In the genomic region with DNA sequence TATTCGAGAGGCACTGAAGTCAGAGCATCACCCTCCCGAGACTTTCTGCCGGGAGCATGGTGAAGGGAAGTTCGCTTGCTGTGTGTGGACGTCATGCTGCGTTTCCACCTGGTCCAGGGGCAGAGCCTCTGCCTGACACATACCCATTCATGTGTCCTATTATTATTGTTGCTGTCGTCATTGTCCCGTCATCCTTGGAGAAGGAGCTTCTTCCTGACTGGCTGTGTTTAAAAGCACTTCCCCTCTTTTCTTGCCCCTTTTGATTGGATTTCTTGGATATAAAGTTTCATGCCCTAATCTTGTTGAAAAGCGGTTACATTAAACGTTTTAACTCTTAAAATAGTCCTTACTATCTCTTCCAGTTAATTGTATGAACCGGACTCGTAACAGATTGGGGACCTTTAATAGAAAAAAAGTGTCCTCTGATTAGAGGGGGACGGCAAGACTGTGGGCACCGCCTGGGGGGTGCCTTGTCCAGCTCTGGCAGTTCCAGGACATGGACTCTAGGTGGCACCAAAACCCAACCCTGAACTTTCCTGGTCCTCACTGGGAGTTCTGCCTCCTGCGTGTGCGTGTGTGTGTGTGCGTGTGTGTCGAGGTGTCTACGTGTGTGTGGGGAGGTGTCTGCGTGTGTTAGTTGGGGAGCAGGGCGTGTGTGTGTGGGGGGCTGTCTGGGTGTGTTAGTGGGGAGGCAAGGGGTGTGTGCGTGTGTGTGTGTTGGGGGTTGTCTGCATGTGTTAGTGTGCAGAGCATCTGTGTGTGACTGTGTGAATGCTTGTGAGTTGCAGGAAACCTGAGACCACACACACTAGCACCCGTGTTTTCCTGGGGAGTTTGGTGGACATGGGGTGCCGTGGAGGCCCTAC, we compare ENCODE assay signal across 1 cellular context.
TF ChIP-seq lines count a peak whose summit lies in the region.

No MANE protein-coding gene starts in this region.

TF ChIP-seq in HEK293, 187 proteins besides CTCF, POLR2A, EP300 and RAD21 (continued from another document and continues in another):
- TF ChIP-seq, protein P1, sequence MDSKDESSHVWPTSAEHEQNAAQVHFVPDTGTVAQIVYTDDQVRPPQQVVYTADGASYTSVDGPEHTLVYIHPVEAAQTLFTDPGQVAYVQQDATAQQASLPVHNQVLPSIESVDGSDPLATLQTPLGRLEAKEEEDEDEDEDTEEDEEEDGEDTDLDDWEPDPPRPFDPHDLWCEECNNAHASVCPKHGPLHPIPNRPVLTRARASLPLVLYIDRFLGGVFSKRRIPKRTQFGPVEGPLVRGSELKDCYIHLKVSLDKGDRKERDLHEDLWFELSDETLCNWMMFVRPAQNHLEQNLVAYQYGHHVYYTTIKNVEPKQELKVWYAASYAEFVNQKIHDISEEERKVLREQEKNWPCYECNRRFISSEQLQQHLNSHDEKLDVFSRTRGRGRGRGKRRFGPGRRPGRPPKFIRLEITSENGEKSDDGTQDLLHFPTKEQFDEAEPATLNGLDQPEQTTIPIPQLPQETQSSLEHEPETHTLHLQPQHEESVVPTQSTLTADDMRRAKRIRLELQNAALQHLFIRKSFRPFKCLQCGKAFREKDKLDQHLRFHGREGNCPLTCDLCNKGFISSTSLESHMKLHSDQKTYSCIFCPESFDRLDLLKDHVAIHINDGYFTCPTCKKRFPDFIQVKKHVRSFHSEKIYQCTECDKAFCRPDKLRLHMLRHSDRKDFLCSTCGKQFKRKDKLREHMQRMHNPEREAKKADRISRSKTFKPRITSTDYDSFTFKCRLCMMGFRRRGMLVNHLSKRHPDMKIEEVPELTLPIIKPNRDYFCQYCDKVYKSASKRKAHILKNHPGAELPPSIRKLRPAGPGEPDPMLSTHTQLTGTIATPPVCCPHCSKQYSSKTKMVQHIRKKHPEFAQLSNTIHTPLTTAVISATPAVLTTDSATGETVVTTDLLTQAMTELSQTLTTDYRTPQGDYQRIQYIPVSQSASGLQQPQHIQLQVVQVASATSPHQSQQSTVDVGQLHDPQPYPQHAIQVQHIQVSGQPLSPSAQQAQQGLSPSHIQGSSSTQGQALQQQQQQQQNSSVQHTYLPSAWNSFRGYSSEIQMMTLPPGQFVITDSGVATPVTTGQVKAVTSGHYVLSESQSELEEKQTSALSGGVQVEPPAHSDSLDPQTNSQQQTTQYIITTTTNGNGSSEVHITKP (tag by site-specific recombination; IDR thresholded peaks at IDR 0.05) = peak; percentile 60; the same call in 1 of the 2 replicates
- TF ChIP-seq ZNF707 (tag by site-specific recombination; IDR thresholded peaks at IDR 0.05) (no peak), ZNF571 (tag by site-specific recombination; IDR thresholded peaks at IDR 0.05) (no peak), ZFP69B (tag by site-specific recombination; IDR thresholded peaks at IDR 0.05) (no peak), ZIC2 (tag by site-specific recombination; IDR thresholded peaks at IDR 0.05) (peak; percentile 73), EGR2 (tag by site-specific recombination; IDR thresholded peaks at IDR 0.05; ENCODE audit: low read depth) (peak; percentile 87), ZFP41 (tag by site-specific recombination; IDR thresholded peaks at IDR 0.05; ENCODE audit: borderline replicate concordance) (no peak), ZNF791 (tag by site-specific recombination; IDR thresholded peaks at IDR 0.05) (peak; percentile 43; the same call in 1 of the 2 replicates), SP3 (tag by site-specific recombination; IDR thresholded peaks at IDR 0.05) (no peak), ZNF416 (tag by site-specific recombination; IDR thresholded peaks at IDR 0.05) (no peak), ZNF677 (tag by site-specific recombination; IDR thresholded peaks at IDR 0.05) (no peak), ZNF248 (tag by site-specific recombination; IDR thresholded peaks at IDR 0.05) (peak; percentile 63; the same call in 1 of the 2 replicates), ZFP37 (tag by site-specific recombination; IDR thresholded peaks at IDR 0.05) (no peak), ZNF324 (tag by site-specific recombination; IDR thresholded peaks at IDR 0.05) (no peak), ZNF10 (tag by site-specific recombination; IDR thresholded peaks at IDR 0.05) (peak; percentile 73; the same call in 1 of the 2 replicates), ZNF292 (tag by site-specific recombination; IDR thresholded peaks at IDR 0.05; ENCODE audit: borderline replicate concordance, low read depth) (no peak), RBAK (tag by site-specific recombination; IDR thresholded peaks at IDR 0.05) (no peak), ZNF341 (tag by site-specific recombination; IDR thresholded peaks at IDR 0.05; ENCODE audit: low read depth) (peak; percentile 90), ZNF302 (tag by site-specific recombination; IDR thresholded peaks at IDR 0.05; ENCODE audit: low read depth) (no peak), GFI1B (tag by site-specific recombination; IDR thresholded peaks at IDR 0.05) (no peak), GLI2 (tag by site-specific recombination; IDR thresholded peaks at IDR 0.05; ENCODE audit: borderline replicate concordance, low read depth) (no peak), REPIN1 (tag by site-specific recombination; IDR thresholded peaks at IDR 0.05; ENCODE audit: low read depth) (no peak), ZNF112 (tag by site-specific recombination; IDR thresholded peaks at IDR 0.05) (no peak), ZNF701 (tag by site-specific recombination; IDR thresholded peaks at IDR 0.05) (no peak), ZFHX2 (tag by site-specific recombination; conservative IDR thresholded peaks at IDR 0.05) (peak; percentile 83), ZNF623 (tag by site-specific recombination; IDR thresholded peaks at IDR 0.05) (no peak), ZNF664 (tag by site-specific recombination; IDR thresholded peaks at IDR 0.05) (no peak), KLF16 (tag by site-specific recombination; IDR thresholded peaks at IDR 0.05) (no peak; the same call in 1 of the 2 replicates), ZNF610 (tag by site-specific recombination; IDR thresholded peaks at IDR 0.05; ENCODE audit: borderline replicate concordance) (no peak), FEZF1 (tag by site-specific recombination; IDR thresholded peaks at IDR 0.05) (no peak), HOXA7 (CRISPR knock-in tag; IDR thresholded peaks at IDR 0.05; ENCODE audit: borderline replicate concordance) (no peak), BCL11A (tag by site-specific recombination; IDR thresholded peaks at IDR 0.05; ENCODE audit: low read depth) (no peak), ZBTB21 (tag by site-specific recombination; IDR thresholded peaks at IDR 0.05) (peak; percentile 85), MZF1 (tag by site-specific recombination; IDR thresholded peaks at IDR 0.05; ENCODE audit: borderline replicate concordance) (no peak), ZNF600 (tag by site-specific recombination; IDR thresholded peaks at IDR 0.05) (peak; percentile 62), ZNF404 (tag by site-specific recombination; IDR thresholded peaks at IDR 0.05) (no peak), ZNF423 (tag by site-specific recombination; IDR thresholded peaks at IDR 0.05) (no peak), ZNF354C (tag by site-specific recombination; IDR thresholded peaks at IDR 0.05; ENCODE audit: borderline replicate concordance, low read depth) (no peak), OSR2 (tag by site-specific recombination; IDR thresholded peaks at IDR 0.05) (peak; percentile 0; the same call in 1 of the 2 replicates), ZNF548 (tag by site-specific recombination; IDR thresholded peaks at IDR 0.05) (no peak), HOXC10 (CRISPR knock-in tag; IDR thresholded peaks at IDR 0.05) (no peak), TCF7L2 (IDR thresholded peaks at IDR 0.05; ENCODE audit: borderline replicate concordance, low read depth, low read length) (no peak), KLF1 (tag by site-specific recombination; IDR thresholded peaks at IDR 0.05) (peak; percentile 63), ZBTB48 (tag by site-specific recombination; IDR thresholded peaks at IDR 0.05) (peak; percentile 84)
- TF ChIP-seq, protein P2, sequence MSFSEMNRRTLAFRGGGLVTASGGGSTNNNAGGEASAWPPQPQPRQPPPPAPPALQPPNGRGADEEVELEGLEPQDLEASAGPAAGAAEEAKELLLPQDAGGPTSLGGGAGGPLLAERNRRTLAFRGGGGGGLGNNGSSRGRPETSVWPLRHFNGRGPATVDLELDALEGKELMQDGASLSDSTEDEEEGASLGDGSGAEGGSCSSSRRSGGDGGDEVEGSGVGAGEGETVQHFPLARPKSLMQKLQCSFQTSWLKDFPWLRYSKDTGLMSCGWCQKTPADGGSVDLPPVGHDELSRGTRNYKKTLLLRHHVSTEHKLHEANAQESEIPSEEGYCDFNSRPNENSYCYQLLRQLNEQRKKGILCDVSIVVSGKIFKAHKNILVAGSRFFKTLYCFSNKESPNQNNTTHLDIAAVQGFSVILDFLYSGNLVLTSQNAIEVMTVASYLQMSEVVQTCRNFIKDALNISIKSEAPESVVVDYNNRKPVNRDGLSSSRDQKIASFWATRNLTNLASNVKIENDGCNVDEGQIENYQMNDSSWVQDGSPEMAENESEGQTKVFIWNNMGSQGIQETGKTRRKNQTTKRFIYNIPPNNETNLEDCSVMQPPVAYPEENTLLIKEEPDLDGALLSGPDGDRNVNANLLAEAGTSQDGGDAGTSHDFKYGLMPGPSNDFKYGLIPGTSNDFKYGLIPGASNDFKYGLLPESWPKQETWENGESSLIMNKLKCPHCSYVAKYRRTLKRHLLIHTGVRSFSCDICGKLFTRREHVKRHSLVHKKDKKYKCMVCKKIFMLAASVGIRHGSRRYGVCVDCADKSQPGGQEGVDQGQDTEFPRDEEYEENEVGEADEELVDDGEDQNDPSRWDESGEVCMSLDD (tag by site-specific recombination; IDR thresholded peaks at IDR 0.05) = peak; percentile 78
- TF ChIP-seq, protein P3, sequence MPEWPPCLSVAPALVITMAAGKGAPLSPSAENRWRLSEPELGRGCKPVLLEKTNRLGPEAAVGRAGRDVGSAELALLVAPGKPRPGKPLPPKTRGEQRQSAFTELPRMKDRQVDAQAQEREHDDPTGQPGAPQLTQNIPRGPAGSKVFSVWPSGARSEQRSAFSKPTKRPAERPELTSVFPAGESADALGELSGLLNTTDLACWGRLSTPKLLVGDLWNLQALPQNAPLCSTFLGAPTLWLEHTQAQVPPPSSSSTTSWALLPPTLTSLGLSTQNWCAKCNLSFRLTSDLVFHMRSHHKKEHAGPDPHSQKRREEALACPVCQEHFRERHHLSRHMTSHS (tag by site-specific recombination; IDR thresholded peaks at IDR 0.05) = no peak; the same call in 1 of the 2 replicates
- TF ChIP-seq, protein P4, sequence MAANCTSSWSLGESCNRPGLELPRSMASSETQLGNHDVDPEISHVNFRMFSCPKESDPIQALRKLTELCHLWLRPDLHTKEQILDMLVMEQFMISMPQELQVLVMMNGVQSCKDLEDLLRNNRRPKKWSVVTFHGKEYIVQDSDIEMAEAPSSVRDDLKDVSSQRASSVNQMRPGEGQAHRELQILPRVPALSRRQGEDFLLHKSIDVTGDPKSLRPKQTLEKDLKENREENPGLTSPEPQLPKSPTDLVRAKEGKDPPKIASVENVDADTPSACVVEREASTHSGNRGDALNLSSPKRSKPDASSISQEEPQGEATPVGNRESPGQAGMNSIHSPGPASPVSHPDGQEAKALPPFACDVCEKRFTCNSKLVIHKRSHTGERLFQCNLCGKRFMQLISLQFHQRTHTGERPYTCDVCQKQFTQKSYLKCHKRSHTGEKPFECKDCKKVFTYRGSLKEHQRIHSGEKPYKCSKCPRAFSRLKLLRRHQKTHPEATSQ (tag by site-specific recombination; IDR thresholded peaks at IDR 0.05) = no peak
- TF ChIP-seq, protein P5, sequence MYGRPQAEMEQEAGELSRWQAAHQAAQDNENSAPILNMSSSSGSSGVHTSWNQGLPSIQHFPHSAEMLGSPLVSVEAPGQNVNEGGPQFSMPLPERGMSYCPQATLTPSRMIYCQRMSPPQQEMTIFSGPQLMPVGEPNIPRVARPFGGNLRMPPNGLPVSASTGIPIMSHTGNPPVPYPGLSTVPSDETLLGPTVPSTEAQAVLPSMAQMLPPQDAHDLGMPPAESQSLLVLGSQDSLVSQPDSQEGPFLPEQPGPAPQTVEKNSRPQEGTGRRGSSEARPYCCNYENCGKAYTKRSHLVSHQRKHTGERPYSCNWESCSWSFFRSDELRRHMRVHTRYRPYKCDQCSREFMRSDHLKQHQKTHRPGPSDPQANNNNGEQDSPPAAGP (tag by site-specific recombination; IDR thresholded peaks at IDR 0.05) = no peak; the same call in 1 of the 2 replicates
- TF ChIP-seq, protein P6, sequence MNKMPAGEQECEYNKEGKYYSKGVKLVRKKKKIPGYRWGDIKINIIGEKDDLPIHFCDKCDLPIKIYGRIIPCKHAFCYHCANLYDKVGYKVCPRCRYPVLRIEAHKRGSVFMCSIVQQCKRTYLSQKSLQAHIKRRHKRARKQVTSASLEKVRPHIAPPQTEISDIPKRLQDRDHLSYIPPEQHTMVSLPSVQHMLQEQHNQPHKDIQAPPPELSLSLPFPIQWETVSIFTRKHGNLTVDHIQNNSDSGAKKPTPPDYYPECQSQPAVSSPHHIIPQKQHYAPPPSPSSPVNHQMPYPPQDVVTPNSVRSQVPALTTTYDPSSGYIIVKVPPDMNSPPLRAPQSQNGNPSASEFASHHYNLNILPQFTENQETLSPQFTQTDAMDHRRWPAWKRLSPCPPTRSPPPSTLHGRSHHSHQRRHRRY (tag by site-specific recombination; IDR thresholded peaks at IDR 0.05) = no peak
- TF ChIP-seq, protein P7, sequence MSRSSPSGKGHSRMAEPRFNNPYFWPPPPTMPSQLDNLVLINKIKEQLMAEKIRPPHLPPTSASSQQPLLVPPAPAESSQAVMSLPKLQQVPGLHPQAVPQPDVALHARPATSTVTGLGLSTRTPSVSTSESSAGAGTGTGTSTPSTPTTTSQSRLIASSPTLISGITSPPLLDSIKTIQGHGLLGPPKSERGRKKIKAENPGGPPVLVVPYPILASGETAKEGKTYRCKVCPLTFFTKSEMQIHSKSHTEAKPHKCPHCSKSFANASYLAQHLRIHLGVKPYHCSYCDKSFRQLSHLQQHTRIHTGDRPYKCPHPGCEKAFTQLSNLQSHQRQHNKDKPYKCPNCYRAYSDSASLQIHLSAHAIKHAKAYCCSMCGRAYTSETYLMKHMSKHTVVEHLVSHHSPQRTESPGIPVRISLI (tag by site-specific recombination; IDR thresholded peaks at IDR 0.05) = no peak
- TF ChIP-seq, protein P8, sequence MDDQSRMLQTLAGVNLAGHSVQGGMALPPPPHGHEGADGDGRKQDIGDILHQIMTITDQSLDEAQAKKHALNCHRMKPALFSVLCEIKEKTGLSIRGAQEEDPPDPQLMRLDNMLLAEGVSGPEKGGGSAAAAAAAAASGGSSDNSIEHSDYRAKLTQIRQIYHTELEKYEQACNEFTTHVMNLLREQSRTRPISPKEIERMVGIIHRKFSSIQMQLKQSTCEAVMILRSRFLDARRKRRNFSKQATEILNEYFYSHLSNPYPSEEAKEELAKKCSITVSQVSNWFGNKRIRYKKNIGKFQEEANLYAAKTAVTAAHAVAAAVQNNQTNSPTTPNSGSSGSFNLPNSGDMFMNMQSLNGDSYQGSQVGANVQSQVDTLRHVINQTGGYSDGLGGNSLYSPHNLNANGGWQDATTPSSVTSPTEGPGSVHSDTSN (CRISPR knock-in tag; IDR thresholded peaks at IDR 0.05) = no peak
- TF ChIP-seq, protein P9, sequence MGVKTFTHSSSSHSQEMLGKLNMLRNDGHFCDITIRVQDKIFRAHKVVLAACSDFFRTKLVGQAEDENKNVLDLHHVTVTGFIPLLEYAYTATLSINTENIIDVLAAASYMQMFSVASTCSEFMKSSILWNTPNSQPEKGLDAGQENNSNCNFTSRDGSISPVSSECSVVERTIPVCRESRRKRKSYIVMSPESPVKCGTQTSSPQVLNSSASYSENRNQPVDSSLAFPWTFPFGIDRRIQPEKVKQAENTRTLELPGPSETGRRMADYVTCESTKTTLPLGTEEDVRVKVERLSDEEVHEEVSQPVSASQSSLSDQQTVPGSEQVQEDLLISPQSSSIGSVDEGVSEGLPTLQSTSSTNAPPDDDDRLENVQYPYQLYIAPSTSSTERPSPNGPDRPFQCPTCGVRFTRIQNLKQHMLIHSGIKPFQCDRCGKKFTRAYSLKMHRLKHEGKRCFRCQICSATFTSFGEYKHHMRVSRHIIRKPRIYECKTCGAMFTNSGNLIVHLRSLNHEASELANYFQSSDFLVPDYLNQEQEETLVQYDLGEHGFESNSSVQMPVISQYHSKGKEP (tag by site-specific recombination; IDR thresholded peaks at IDR 0.05) = no peak
